11 cellular contexts compared by ENCODE assay signal in genomic region chr2:233422649-233423435, GRCh38.
DNase-seq lines count a peak whose midpoint lies in the region; ATAC-seq, FAIRE-seq and TF ChIP-seq lines count a peak whose summit lies in the region.
"Had no signal": no experiment of that assay in that cellular context is flagged by ENCODE, and none has a peak within 500 bp of the region (broad histone marks: within the 10 kb centered on the region; RNA-seq: fewer than 3 reads in every experiment).

No MANE protein-coding gene starts in this region.

- TF ChIP-seq POLR2A in GM12878 (IDR thresholded peaks at IDR 0.05; ENCODE audit: low read depth, low read length), result no peak

- no peaks in the 10 kb centered on the region for H3K27me3 Mint-ChIP-seq in naive B cell

- intact Hi-C loops in GM12878 (cut with micrococcal nuclease; ENCODE audit: unreplicated experiment), result no loop called here

- no peak for FAIRE-seq in GM12878 (lab: Jason Lieb, UNC)

- no peak for TF ChIP-seq CTCF in HEK293 (tag by site-specific recombination; IDR thresholded peaks at IDR 0.05)
- TF ChIP-seq CTCF in GM12878 (IDR thresholded peaks at IDR 0.05 in 2 of 3, conservative IDR thresholded peaks at IDR 0.05 in 1 of 3; ENCODE audit: control insufficient read depth in 2 of 3, extremely low read depth in 1 of 3, insufficient read depth in 1 of 3, low read depth in 3 of 3, low read length in 3 of 3), result no peak

- no TSS peak for BruUV-seq in GM12878 (replicated peaks; lab: Mats Ljungman, UMichigan)

- H3K36me3 ChIP-seq in BLaER1, result peaks cover 67% of the 10 kb centered on the region
- H3K36me3 ChIP-seq in HEK293 (ENCODE audit: control insufficient read depth in 2 of 2, insufficient read depth in 1 of 2, low read length in 2 of 2), result no peaks in the 10 kb centered on the region
- peaks cover 1 to 22% of the 10 kb centered on the region in 2 experiments; a peak in 3 of 4 replicates for H3K36me3 ChIP-seq in GM12878 (ENCODE audit: control insufficient read depth in 2 of 2, insufficient read depth in 2 of 2, low read length in 1 of 2)

- H3K4me1 Mint-ChIP-seq in naive B cell, result peaks cover 82 to 98% (median 90%) of the 10 kb centered on the region in 3 donors

- CTCF ChIA-PET in HEK293 (lab: Yijun Ruan, JAX) (no interaction called here), GM12878 (lab: Yijun Ruan, JAX) (interaction anchor here (0.6 to 15.3 kb wide), 4 partner anchors 19 to 824 kb away, joined by 3 to 135 read pairs (median 44); no protein-coding TSS in a partner anchor)

- peak overlapping the region; percentile 95 to 99 (median 98) for H3K27ac Mint-ChIP-seq in naive B cell

- peak overlapping the region in 7 of 8 donors; percentile 83 to 96 (median 95) for H3K4me3 Mint-ChIP-seq in naive B cell

- no peaks in the 10 kb centered on the region for H3K27me3 ChIP-seq in BLaER1
- H3K27me3 ChIP-seq in GM12878 (replicated peaks in 1 of 2; ENCODE audit: control insufficient read depth in 2 of 2, insufficient read depth in 2 of 2, low read length in 1 of 2), result no peaks in the 10 kb centered on the region

- peaks cover 5 to 12% of the 10 kb centered on the region in 2 donors for H3K36me3 Mint-ChIP-seq in naive B cell

- peak overlapping the region; percentile 33 for H3K27ac ChIP-seq in BLaER1
- no peak overlapping the region for H3K27ac ChIP-seq in HEK293 (ENCODE audit: extremely low read depth, low read depth, low read length)
- H3K27ac ChIP-seq in GM12878 (ENCODE audit: control insufficient read depth, insufficient read depth), result peak overlapping the region; percentile 38
- H3K27ac ChIP-seq: KMS-11 had no signal

- H3K4me1 ChIP-seq in BLaER1 (peaks cover 79% of the 10 kb centered on the region), HEK293 (ENCODE audit: control insufficient read depth, insufficient read depth, low read length) (peaks cover 6% of the 10 kb centered on the region; the same call in 1 of the 2 replicates), GM12878 (ENCODE audit: control insufficient read depth, insufficient read depth, low read length) (peaks cover 49% of the 10 kb centered on the region)

- H3K4me2 ChIP-seq in BLaER1 (peak overlapping the region; percentile 83), GM12878 (ENCODE audit: control insufficient read depth, insufficient read depth) (peak overlapping the region; percentile 99)
- H3K4me2 ChIP-seq: KMS-11 had no signal

- WGBS in GM12878 (ENCODE audit: insufficient coverage, insufficient replicate concordance, low lambda C conversion rate, missing lambda C conversion rate), result 88% methylated on average over 9 of the region's 9 CpGs

- ATAC-seq in GM12878 (no peak), naive B cell (ENCODE audit: low read depth in 2 of 2) (no peak)

- peaks cover 0 to 2% (median 0%) of the 10 kb centered on the region in 7 donors for H3K9me3 Mint-ChIP-seq in naive B cell

- in situ Hi-C loops in GM12878 (cut with MboI), result no loop called here

- no peaks in the 10 kb centered on the region; the same call in 1 of the 2 replicates for H3K9me3 ChIP-seq in BLaER1
- no peaks in the 10 kb centered on the region for H3K9me3 ChIP-seq in HEK293 (ENCODE audit: control insufficient read depth, insufficient read depth, low read depth, low read length)
- H3K9me3 ChIP-seq in GM12878 (replicated peaks; ENCODE audit: control insufficient read depth, insufficient read depth, low read length), result peaks cover 6% of the 10 kb centered on the region

- H3K4me3 ChIP-seq in BLaER1, result no peak overlapping the region
- H3K4me3 ChIP-seq in HEK293 (ENCODE audit: low read depth, low read length), result no peak overlapping the region
- H3K4me3 ChIP-seq in GM12878, result peak overlapping the region; percentile 29; the same call in 1 of the 2 replicates

- peaks cover 67% of the 10 kb centered on the region for H3K79me2 ChIP-seq in GM12878 (ENCODE audit: control insufficient read depth, insufficient read depth, low read length)

- H3K9ac ChIP-seq in BLaER1 (no peak overlapping the region), GM12878 (ENCODE audit: control insufficient read depth, insufficient read depth, low read length) (no peak overlapping the region)
- H3K9ac ChIP-seq: KMS-11 had no signal

- H4K20me1 ChIP-seq in BLaER1, result peaks cover 100% of the 10 kb centered on the region
- no peaks in the 10 kb centered on the region for H4K20me1 ChIP-seq in GM12878 (ENCODE audit: control insufficient read depth, insufficient read depth)

- POLR2A ChIA-PET in HEK293 (lab: Yijun Ruan, JAX), result no interaction called here
- POLR2A ChIA-PET in GM12878 (lab: Charles Lee), result no interaction called here

- no peak for TF ChIP-seq EP300 in GM12878 (IDR thresholded peaks at IDR 0.05; ENCODE audit: borderline replicate concordance in 1 of 2, control insufficient read depth in 1 of 2, low read depth in 2 of 2, low read length in 2 of 2)

- TF ChIP-seq RAD21 in GM12878 (IDR thresholded peaks at IDR 0.05; ENCODE audit: insufficient read depth, low read depth, low read length), result no peak

- RAD21 ChIA-PET in GM12878 (lab: Charles Lee; ENCODE audit: unreplicated experiment), result interaction anchor here (1.2 to 6.3 kb wide), 2 partner anchors 18 to 20 kb away, joined by 5 to 28 read pairs; no protein-coding TSS in a partner anchor

- no peak overlapping the region for H2AFZ ChIP-seq in GM12878 (ENCODE audit: control insufficient read depth, low read depth, low read length)

- SMC1A ChIA-PET in GM12878 (lab: Charles Lee; ENCODE audit: uncharacterized antibody, unreplicated experiment), result interaction anchor here (0.9 to 3.1 kb wide), 4 partner anchors 13 to 20 kb away, joined by 3 to 13 read pairs (median 4); no protein-coding TSS in a partner anchor

- no peak for DNase-seq in GM12878 (ENCODE audit: low read depth, low spot score)
- DNase-seq in naive B cell, result no peak
- no peak for DNase-seq in activated CD4-positive, CD25-positive, alpha-beta regulatory T cell (lab: John Stamatoyannopoulos, UW)
- DNase-seq in SW480 (ENCODE audit: low spot score), result no peak
- DNase-seq in hippocampal formation (lab: John Stamatoyannopoulos, UW), result no peak
- DNase-seq in stimulated activated CD4-positive, alpha-beta T cell treated with anti-CD3 and anti-CD28 coated beads, Interleukin-1b, Interleukin-23, amount 100 ng/mL, for 48 hours, result no peak
- DNase-seq: aorta, left cardiac atrium had no signal

TF ChIP-seq in HEK293, 187 proteins besides CTCF, POLR2A, EP300 and RAD21:
- TF ChIP-seq ZNF394 (tag by site-specific recombination; IDR thresholded peaks at IDR 0.05; ENCODE audit: borderline replicate concordance) (no peak), ZNF571 (tag by site-specific recombination; IDR thresholded peaks at IDR 0.05) (no peak), ZNF146 (tag by site-specific recombination; IDR thresholded peaks at IDR 0.05) (0 out of 2 replicates have a peak, but pooled peaks have one; percentile 8)

TF ChIP-seq in GM12878, 131 proteins besides CTCF, POLR2A, EP300 and RAD21 (continues in another document):
- TF ChIP-seq GABPA (IDR thresholded peaks at IDR 0.05; ENCODE audit: low read depth), result no peak
- TF ChIP-seq, protein P1, sequence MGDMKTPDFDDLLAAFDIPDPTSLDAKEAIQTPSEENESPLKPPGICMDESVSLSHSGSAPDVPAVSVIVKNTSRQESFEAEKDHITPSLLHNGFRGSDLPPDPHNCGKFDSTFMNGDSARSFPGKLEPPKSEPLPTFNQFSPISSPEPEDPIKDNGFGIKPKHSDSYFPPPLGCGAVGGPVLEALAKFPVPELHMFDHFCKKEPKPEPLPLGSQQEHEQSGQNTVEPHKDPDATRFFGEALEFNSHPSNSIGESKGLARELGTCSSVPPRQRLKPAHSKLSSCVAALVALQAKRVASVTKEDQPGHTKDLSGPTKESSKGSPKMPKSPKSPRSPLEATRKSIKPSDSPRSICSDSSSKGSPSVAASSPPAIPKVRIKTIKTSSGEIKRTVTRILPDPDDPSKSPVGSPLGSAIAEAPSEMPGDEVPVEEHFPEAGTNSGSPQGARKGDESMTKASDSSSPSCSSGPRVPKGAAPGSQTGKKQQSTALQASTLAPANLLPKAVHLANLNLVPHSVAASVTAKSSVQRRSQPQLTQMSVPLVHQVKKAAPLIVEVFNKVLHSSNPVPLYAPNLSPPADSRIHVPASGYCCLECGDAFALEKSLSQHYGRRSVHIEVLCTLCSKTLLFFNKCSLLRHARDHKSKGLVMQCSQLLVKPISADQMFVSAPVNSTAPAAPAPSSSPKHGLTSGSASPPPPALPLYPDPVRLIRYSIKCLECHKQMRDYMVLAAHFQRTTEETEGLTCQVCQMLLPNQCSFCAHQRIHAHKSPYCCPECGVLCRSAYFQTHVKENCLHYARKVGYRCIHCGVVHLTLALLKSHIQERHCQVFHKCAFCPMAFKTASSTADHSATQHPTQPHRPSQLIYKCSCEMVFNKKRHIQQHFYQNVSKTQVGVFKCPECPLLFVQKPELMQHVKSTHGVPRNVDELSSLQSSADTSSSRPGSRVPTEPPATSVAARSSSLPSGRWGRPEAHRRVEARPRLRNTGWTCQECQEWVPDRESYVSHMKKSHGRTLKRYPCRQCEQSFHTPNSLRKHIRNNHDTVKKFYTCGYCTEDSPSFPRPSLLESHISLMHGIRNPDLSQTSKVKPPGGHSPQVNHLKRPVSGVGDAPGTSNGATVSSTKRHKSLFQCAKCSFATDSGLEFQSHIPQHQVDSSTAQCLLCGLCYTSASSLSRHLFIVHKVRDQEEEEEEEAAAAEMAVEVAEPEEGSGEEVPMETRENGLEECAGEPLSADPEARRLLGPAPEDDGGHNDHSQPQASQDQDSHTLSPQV (IDR thresholded peaks at IDR 0.05), result no peak
- TF ChIP-seq MTA2 (IDR thresholded peaks at IDR 0.05; ENCODE audit: low read depth), result no peak
- TF ChIP-seq TCF7 (IDR thresholded peaks at IDR 0.05; ENCODE audit: borderline replicate concordance), result no peak
- no peak for TF ChIP-seq SMC3 (IDR thresholded peaks at IDR 0.05; ENCODE audit: borderline replicate concordance, low read length)
- no peak for TF ChIP-seq PBX3 (IDR thresholded peaks at IDR 0.05; ENCODE audit: insufficient replicate concordance, low read depth, low read length)
- no peak for TF ChIP-seq NRF1 (conservative IDR thresholded peaks at IDR 0.05; ENCODE audit: low read depth, low read length)
- TF ChIP-seq SMARCA5 (IDR thresholded peaks at IDR 0.05), result no peak
